ENCODE assay signal across 23 cellular contexts in genomic region chr1:213511173-213511572, GRCh38.
"Had no signal": no experiment of that assay in that cellular context is flagged by ENCODE, and none has a peak within 500 bp of the region (broad histone marks: within the 10 kb centered on the region; RNA-seq: fewer than 3 reads in every experiment).

No MANE protein-coding gene starts in this region.

- H3K4me1 Mint-ChIP-seq: mesothelial cell of epicardium had no signal

- H3K27me3 ChIP-seq: colonic mucosa, esophagus squamous epithelium, gastrocnemius medialis, heart right ventricle, left lung had no signal

- H3K4me1 ChIP-seq: colonic mucosa, esophagus squamous epithelium, gastrocnemius medialis, heart right ventricle, left lung, lower lobe of right lung had no signal

- H3K9me3 ChIP-seq: colonic mucosa, esophagus squamous epithelium, gastrocnemius medialis, left lung, lower lobe of right lung, mucosa of descending colon had no signal

- DNase-seq: colonic mucosa; cortex of kidney; effector CD8-positive, alpha-beta T cell; effector memory CD8-positive, alpha-beta T cell; esophagus squamous epithelium; foreskin fibroblast; foreskin melanocyte; gastrocnemius medialis; glutamatergic neuron; head of caudate nucleus; heart right ventricle; hippocampal formation; left cardiac atrium; left ventricle myocardium superior; lower lobe of right lung; mesenchymal stem cell; mucosa of descending colon had no signal

- FAIRE-seq: endothelial cell of umbilical vein, islet of Langerhans, keratinocyte had no signal

- H3K36me3 ChIP-seq: colonic mucosa, esophagus squamous epithelium, gastrocnemius medialis, heart right ventricle, left lung, lower lobe of right lung had no signal

- H3K36me3 Mint-ChIP-seq: mesothelial cell of epicardium had no signal

- H3K27ac Mint-ChIP-seq: dendritic cell treated with granulocyte-macrophage colony-stimulating factor and Interleukin-4, amounts not matched to agents 40 ng/mL and 50 ng/mL, for 4 days; effector memory CD8-positive, alpha-beta T cell; mesothelial cell of epicardium had no signal

- H3K27ac ChIP-seq: colonic mucosa, esophagus squamous epithelium, gastrocnemius medialis, heart right ventricle, left lung, lower lobe of right lung had no signal

- H3K4me3 Mint-ChIP-seq: dendritic cell treated with granulocyte-macrophage colony-stimulating factor and Interleukin-4, amounts not matched to agents 40 ng/mL and 50 ng/mL, for 4 days; effector memory CD8-positive, alpha-beta T cell; mesothelial cell of epicardium had no signal

- H3K9me3 Mint-ChIP-seq: dendritic cell treated with granulocyte-macrophage colony-stimulating factor and Interleukin-4, amounts not matched to agents 40 ng/mL and 50 ng/mL, for 4 days had no signal

- ATAC-seq: effector memory CD8-positive, alpha-beta T cell; gastrocnemius medialis; heart right ventricle; left cardiac atrium; left lung; left ventricle myocardium superior; lower lobe of right lung; mucosa of descending colon had no signal

- H3K27me3 Mint-ChIP-seq: dendritic cell treated with granulocyte-macrophage colony-stimulating factor and Interleukin-4, amounts not matched to agents 40 ng/mL and 50 ng/mL, for 4 days had no signal

- H3K4me3 ChIP-seq: colonic mucosa, esophagus squamous epithelium, gastrocnemius medialis, heart right ventricle, left lung, lower lobe of right lung, mucosa of descending colon had no signal
